Comparison of ENCODE assay signal across 1 cellular context in genomic region chr17:16936536-16937310, GRCh38.
TF ChIP-seq lines count a peak whose summit lies in the region.

No MANE protein-coding gene starts in this region.

TF ChIP-seq in WTC11, 78 proteins besides CTCF, POLR2A, EP300 and RAD21 (continued from another document):
- TF ChIP-seq, protein P1, sequence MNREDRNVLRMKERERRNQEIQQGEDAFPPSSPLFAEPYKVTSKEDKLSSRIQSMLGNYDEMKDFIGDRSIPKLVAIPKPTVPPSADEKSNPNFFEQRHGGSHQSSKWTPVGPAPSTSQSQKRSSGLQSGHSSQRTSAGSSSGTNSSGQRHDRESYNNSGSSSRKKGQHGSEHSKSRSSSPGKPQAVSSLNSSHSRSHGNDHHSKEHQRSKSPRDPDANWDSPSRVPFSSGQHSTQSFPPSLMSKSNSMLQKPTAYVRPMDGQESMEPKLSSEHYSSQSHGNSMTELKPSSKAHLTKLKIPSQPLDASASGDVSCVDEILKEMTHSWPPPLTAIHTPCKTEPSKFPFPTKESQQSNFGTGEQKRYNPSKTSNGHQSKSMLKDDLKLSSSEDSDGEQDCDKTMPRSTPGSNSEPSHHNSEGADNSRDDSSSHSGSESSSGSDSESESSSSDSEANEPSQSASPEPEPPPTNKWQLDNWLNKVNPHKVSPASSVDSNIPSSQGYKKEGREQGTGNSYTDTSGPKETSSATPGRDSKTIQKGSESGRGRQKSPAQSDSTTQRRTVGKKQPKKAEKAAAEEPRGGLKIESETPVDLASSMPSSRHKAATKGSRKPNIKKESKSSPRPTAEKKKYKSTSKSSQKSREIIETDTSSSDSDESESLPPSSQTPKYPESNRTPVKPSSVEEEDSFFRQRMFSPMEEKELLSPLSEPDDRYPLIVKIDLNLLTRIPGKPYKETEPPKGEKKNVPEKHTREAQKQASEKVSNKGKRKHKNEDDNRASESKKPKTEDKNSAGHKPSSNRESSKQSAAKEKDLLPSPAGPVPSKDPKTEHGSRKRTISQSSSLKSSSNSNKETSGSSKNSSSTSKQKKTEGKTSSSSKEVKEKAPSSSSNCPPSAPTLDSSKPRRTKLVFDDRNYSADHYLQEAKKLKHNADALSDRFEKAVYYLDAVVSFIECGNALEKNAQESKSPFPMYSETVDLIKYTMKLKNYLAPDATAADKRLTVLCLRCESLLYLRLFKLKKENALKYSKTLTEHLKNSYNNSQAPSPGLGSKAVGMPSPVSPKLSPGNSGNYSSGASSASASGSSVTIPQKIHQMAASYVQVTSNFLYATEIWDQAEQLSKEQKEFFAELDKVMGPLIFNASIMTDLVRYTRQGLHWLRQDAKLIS (CRISPR knock-in tag; IDR thresholded peaks at IDR 0.05; ENCODE audit: borderline replicate concordance): no peak
